1 cellular context compared by ENCODE assay signal in the genomic region with DNA sequence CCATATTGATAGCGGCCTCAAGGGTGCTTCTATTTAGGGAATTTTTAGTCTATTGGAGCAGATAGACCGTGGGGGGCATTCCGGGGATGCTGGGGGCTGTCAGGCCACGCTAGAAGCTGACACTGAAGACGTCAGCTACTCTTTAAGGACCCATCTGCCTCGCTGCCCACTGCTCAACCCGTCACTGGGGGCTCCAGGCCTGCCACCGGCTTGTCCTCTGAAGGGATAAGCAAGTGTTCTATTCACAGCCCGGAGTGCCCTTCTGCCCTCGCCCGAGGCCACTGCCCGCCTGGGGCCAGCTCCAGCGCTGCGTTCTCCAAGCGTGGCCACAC.
TF ChIP-seq lines count a peak whose summit lies in the region.

No MANE protein-coding gene starts in this region.

TF ChIP-seq in K562, 482 proteins besides CTCF, POLR2A, EP300 and RAD21 (continued from another document):
- TF ChIP-seq, protein P1, sequence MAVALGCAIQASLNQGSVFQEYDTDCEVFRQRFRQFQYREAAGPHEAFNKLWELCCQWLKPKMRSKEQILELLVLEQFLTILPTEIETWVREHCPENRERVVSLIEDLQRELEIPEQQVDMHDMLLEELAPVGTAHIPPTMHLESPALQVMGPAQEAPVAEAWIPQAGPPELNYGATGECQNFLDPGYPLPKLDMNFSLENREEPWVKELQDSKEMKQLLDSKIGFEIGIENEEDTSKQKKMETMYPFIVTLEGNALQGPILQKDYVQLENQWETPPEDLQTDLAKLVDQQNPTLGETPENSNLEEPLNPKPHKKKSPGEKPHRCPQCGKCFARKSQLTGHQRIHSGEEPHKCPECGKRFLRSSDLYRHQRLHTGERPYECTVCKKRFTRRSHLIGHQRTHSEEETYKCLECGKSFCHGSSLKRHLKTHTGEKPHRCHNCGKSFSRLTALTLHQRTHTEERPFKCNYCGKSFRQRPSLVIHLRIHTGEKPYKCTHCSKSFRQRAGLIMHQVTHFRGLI (CRISPR knock-in tag; IDR thresholded peaks at IDR 0.05): no peak
- TF ChIP-seq ZNF589 (CRISPR knock-in tag; IDR thresholded peaks at IDR 0.05; ENCODE audit: low read depth) (no peak), HDAC6 (IDR thresholded peaks at IDR 0.05; ENCODE audit: low read depth, low read length) (no peak), SNIP1 (IDR thresholded peaks at IDR 0.05; ENCODE audit: low read depth) (no peak), BDP1 (IDR thresholded peaks at IDR 0.05; ENCODE audit: insufficient read depth, insufficient read length) (no peak), ZNF445 (CRISPR knock-in tag; IDR thresholded peaks at IDR 0.05; ENCODE audit: low read depth) (no peak), EZH2 (IDR thresholded peaks at IDR 0.05; ENCODE audit: borderline replicate concordance, low read depth, low read length) (no peak)
- TF ChIP-seq, protein P2, sequence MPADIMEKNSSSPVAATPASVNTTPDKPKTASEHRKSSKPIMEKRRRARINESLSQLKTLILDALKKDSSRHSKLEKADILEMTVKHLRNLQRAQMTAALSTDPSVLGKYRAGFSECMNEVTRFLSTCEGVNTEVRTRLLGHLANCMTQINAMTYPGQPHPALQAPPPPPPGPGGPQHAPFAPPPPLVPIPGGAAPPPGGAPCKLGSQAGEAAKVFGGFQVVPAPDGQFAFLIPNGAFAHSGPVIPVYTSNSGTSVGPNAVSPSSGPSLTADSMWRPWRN (IDR thresholded peaks at IDR 0.05; ENCODE audit: low read depth): no peak
- TF ChIP-seq, protein P3, sequence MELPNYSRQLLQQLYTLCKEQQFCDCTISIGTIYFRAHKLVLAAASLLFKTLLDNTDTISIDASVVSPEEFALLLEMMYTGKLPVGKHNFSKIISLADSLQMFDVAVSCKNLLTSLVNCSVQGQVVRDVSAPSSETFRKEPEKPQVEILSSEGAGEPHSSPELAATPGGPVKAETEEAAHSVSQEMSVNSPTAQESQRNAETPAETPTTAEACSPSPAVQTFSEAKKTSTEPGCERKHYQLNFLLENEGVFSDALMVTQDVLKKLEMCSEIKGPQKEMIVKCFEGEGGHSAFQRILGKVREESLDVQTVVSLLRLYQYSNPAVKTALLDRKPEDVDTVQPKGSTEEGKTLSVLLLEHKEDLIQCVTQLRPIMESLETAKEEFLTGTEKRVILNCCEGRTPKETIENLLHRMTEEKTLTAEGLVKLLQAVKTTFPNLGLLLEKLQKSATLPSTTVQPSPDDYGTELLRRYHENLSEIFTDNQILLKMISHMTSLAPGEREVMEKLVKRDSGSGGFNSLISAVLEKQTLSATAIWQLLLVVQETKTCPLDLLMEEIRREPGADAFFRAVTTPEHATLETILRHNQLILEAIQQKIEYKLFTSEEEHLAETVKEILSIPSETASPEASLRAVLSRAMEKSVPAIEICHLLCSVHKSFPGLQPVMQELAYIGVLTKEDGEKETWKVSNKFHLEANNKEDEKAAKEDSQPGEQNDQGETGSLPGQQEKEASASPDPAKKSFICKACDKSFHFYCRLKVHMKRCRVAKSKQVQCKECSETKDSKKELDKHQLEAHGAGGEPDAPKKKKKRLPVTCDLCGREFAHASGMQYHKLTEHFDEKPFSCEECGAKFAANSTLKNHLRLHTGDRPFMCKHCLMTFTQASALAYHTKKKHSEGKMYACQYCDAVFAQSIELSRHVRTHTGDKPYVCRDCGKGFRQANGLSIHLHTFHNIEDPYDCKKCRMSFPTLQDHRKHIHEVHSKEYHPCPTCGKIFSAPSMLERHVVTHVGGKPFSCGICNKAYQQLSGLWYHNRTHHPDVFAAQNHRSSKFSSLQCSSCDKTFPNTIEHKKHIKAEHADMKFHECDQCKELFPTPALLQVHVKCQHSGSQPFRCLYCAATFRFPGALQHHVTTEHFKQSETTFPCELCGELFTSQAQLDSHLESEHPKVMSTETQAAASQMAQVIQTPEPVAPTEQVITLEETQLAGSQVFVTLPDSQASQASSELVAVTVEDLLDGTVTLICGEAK (IDR thresholded peaks at IDR 0.05): no peak
- TF ChIP-seq, protein P3 (CRISPR knock-in tag; IDR thresholded peaks at IDR 0.05): no peak
TF ChIP-seq in K562: peak in this region for 0.
